1 cellular context compared by ENCODE assay signal in the genomic region with DNA sequence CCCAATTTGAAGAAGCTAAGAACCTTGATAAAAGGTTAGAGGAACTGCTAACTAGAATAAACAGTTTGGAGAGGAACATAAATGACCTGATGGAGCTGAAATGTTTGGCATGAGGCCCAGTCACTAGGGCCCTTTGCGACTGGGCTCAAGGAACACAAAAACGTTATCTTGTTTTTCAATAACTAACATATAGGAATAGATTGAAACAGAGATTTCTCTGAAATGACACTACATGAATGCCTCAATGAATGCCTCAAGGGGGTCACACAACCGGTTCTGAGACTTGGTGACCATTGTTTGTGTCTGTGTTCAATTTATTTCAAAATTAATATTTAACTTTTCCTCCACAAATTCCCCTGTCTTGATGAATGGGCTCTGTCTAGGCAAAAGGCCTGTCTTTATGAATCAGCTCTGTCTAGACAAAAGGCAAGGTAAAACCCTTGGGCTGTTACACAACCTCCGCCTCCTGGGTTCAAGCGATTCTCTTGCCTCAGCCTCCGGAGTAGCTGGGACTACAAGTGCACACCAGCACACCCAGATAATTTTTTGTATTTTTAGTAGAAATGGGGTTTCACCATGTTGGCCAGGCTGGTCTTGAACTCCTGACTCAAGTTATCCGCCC.
TF ChIP-seq lines count a peak whose summit lies in the region.

No MANE protein-coding gene starts in this region.

TF ChIP-seq in HepG2, 621 proteins besides CTCF, POLR2A, EP300 and RAD21:
- TF ChIP-seq, protein P1, sequence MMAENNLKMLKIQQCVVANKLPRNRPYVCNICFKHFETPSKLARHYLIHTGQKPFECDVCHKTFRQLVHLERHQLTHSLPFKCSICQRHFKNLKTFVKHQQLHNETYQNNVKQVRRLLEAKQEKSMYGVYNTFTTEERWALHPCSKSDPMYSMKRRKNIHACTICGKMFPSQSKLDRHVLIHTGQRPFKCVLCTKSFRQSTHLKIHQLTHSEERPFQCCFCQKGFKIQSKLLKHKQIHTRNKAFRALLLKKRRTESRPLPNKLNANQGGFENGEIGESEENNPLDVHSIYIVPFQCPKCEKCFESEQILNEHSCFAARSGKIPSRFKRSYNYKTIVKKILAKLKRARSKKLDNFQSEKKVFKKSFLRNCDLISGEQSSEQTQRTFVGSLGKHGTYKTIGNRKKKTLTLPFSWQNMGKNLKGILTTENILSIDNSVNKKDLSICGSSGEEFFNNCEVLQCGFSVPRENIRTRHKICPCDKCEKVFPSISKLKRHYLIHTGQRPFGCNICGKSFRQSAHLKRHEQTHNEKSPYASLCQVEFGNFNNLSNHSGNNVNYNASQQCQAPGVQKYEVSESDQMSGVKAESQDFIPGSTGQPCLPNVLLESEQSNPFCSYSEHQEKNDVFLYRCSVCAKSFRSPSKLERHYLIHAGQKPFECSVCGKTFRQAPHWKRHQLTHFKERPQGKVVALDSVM (CRISPR knock-in tag; IDR thresholded peaks at IDR 0.05) = peak; percentile 56; the same call in 1 of the 2 replicates
- no peak for TF ChIP-seq SOX6 (IDR thresholded peaks at IDR 0.05)
- 0 out of 2 replicates have a peak, but pooled peaks have one; percentile 18 for TF ChIP-seq SOX6 (CRISPR knock-in tag; IDR thresholded peaks at IDR 0.05)
- peak; percentile 51; the same call in 1 of the 2 replicates for TF ChIP-seq FOSL2 (CRISPR knock-in tag; IDR thresholded peaks at IDR 0.05)
- TF ChIP-seq, protein P2, sequence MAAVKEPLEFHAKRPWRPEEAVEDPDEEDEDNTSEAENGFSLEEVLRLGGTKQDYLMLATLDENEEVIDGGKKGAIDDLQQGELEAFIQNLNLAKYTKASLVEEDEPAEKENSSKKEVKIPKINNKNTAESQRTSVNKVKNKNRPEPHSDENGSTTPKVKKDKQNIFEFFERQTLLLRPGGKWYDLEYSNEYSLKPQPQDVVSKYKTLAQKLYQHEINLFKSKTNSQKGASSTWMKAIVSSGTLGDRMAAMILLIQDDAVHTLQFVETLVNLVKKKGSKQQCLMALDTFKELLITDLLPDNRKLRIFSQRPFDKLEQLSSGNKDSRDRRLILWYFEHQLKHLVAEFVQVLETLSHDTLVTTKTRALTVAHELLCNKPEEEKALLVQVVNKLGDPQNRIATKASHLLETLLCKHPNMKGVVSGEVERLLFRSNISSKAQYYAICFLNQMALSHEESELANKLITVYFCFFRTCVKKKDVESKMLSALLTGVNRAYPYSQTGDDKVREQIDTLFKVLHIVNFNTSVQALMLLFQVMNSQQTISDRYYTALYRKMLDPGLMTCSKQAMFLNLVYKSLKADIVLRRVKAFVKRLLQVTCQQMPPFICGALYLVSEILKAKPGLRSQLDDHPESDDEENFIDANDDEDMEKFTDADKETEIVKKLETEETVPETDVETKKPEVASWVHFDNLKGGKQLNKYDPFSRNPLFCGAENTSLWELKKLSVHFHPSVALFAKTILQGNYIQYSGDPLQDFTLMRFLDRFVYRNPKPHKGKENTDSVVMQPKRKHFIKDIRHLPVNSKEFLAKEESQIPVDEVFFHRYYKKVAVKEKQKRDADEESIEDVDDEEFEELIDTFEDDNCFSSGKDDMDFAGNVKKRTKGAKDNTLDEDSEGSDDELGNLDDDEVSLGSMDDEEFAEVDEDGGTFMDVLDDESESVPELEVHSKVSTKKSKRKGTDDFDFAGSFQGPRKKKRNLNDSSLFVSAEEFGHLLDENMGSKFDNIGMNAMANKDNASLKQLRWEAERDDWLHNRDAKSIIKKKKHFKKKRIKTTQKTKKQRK (IDR thresholded peaks at IDR 0.05; ENCODE audit: low read length) = no peak
- no peak for TF ChIP-seq ZBTB3 (CRISPR knock-in tag; IDR thresholded peaks at IDR 0.05; ENCODE audit: borderline replicate concordance, low read depth)
- TF ChIP-seq THAP11 (CRISPR knock-in tag; IDR thresholded peaks at IDR 0.05) = 0 out of 2 replicates have a peak, but pooled peaks have one; percentile 4
- TF ChIP-seq, protein P3, sequence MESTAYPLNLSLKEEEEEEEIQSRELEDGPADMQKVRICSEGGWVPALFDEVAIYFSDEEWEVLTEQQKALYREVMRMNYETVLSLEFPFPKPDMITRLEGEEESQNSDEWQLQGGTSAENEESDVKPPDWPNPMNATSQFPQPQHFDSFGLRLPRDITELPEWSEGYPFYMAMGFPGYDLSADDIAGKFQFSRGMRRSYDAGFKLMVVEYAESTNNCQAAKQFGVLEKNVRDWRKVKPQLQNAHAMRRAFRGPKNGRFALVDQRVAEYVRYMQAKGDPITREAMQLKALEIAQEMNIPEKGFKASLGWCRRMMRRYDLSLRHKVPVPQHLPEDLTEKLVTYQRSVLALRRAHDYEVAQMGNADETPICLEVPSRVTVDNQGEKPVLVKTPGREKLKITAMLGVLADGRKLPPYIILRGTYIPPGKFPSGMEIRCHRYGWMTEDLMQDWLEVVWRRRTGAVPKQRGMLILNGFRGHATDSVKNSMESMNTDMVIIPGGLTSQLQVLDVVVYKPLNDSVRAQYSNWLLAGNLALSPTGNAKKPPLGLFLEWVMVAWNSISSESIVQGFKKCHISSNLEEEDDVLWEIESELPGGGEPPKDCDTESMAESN (CRISPR knock-in tag; conservative IDR thresholded peaks at IDR 0.05) = no peak
- TF ChIP-seq, protein P4, sequence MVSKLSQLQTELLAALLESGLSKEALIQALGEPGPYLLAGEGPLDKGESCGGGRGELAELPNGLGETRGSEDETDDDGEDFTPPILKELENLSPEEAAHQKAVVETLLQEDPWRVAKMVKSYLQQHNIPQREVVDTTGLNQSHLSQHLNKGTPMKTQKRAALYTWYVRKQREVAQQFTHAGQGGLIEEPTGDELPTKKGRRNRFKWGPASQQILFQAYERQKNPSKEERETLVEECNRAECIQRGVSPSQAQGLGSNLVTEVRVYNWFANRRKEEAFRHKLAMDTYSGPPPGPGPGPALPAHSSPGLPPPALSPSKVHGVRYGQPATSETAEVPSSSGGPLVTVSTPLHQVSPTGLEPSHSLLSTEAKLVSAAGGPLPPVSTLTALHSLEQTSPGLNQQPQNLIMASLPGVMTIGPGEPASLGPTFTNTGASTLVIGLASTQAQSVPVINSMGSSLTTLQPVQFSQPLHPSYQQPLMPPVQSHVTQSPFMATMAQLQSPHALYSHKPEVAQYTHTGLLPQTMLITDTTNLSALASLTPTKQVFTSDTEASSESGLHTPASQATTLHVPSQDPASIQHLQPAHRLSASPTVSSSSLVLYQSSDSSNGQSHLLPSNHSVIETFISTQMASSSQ (IDR thresholded peaks at IDR 0.05; ENCODE audit: low read depth) = peak; percentile 38
- TF ChIP-seq, protein P4 (CRISPR knock-in tag; IDR thresholded peaks at IDR 0.05; ENCODE audit: borderline replicate concordance) = peak; percentile 32; the same call in 1 of the 2 replicates
- no peak for TF ChIP-seq MAFF (IDR thresholded peaks at IDR 0.05; ENCODE audit: low read depth, low read length)
- TF ChIP-seq, protein P5, sequence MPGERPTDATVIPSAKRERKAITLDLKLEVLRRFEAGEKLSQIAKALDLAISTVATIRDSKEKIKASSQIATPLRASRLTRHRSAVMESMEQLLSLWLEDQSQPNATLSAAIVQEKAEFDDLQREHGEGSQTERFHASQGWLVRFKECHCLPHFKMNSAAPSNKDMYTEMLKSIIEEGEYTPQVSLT (CRISPR knock-in tag; IDR thresholded peaks at IDR 0.05; ENCODE audit: borderline replicate concordance, low read depth) = no peak
- no peak for TF ChIP-seq SOX13 (IDR thresholded peaks at IDR 0.05)
- peak in 1 of 2 experiments; percentile 29; a peak in 1 of 4 replicates for TF ChIP-seq SOX13 (CRISPR knock-in tag; conservative IDR thresholded peaks at IDR 0.05 in 1 of 2, IDR thresholded peaks at IDR 0.05 in 1 of 2)
- TF ChIP-seq SKI (IDR thresholded peaks at IDR 0.05; ENCODE audit: partially characterized antibody) = peak; percentile 29
TF ChIP-seq in HepG2: peak in this region for 7.
